Comparison of ENCODE assay signal across 26 cellular contexts in genomic region chr4:82893942-82894341, GRCh38. TPM values are rescaled to one million over a fixed set of nuclear protein-coding genes. Genes with fewer than 3 reads are reported as not detected.
DNase-seq lines count a peak whose midpoint lies in the region; ATAC-seq and TF ChIP-seq lines count a peak whose summit lies in the region.
"Had no signal": no experiment of that assay in that cellular context is flagged by ENCODE, and none has a peak within 500 bp of the region (broad histone marks: within the 10 kb centered on the region; RNA-seq: fewer than 3 reads in every experiment).

No MANE protein-coding gene starts in this region.

- no peak overlapping the region for H3K4me3 ChIP-seq in fibroblast of villous mesenchyme (ENCODE audit: low read depth, low read length)
- no peak overlapping the region for H3K4me3 ChIP-seq in CD8-positive, alpha-beta memory T cell (ENCODE audit: low read length)
- H3K4me3 ChIP-seq in CD8-positive, alpha-beta T cell (ENCODE audit: low read depth, low read length) = no peak overlapping the region
- H3K4me3 ChIP-seq: BLaER1, body of pancreas, HAP-1 had no signal

- H3K27me3 ChIP-seq in CD8-positive, alpha-beta memory T cell (ENCODE audit: insufficient read depth, low read length, poor library complexity, severe bottlenecking) = no peaks in the 10 kb centered on the region
- no peaks in the 10 kb centered on the region for H3K27me3 ChIP-seq in CD8-positive, alpha-beta T cell (ENCODE audit: insufficient read depth, low read length)
- H3K27me3 ChIP-seq: BLaER1, body of pancreas had no signal

- H3K9me3 ChIP-seq in CD8-positive, alpha-beta memory T cell (ENCODE audit: low read length) = no peaks in the 10 kb centered on the region
- no peaks in the 10 kb centered on the region for H3K9me3 ChIP-seq in CD8-positive, alpha-beta T cell (ENCODE audit: low read length)
- H3K9me3 ChIP-seq: BLaER1, body of pancreas, HAP-1, SK-N-SH had no signal

- no peak for DNase-seq in activated naive CD8-positive, alpha-beta T cell treated with anti-CD3 and anti-CD28 coated beads for 36 hours
- DNase-seq in amniotic epithelial cell (ENCODE audit: low read depth) (peak; percentile 77), fibroblast of villous mesenchyme (ENCODE audit: low read depth) (peak; percentile 71), type B pancreatic cell (ENCODE audit: extremely low spot score, unreplicated experiment) (no peak), 8988T (no peak)
- no peak for DNase-seq in CD8-positive, alpha-beta memory T cell
- DNase-seq in CD8-positive, alpha-beta T cell = no peak
- DNase-seq: ACHN; activated CD4-positive, alpha-beta T cell treated with anti-CD3 and anti-CD28 coated beads, Interleukin-2, amount 50 U/mL, for 1 hour; activated naive CD8-positive, alpha-beta T cell treated with anti-CD3 and anti-CD28 coated beads, Interleukin-2, amount 50 U/mL, for 24 hours; body of pancreas; Calu3; kidney glomerular epithelial cell; mammary epithelial cell; NCI-H2081; NCI-H446; NCI-H82; nucleus accumbens; RPMI8226; SK-N-SH had no signal

- CTCF ChIA-PET in CD8-positive, alpha-beta memory T cell (lab: Charles Lee) = no interaction called here
- CTCF ChIA-PET in CD8-positive, alpha-beta T cell (lab: Charles Lee) = no interaction called here

- peaks cover 35% of the 10 kb centered on the region for H3K4me1 ChIP-seq in CD8-positive, alpha-beta memory T cell (ENCODE audit: insufficient read depth, low read length)
- peaks cover 31% of the 10 kb centered on the region for H3K4me1 ChIP-seq in CD8-positive, alpha-beta T cell (ENCODE audit: insufficient read depth, low read length)

- H3K36me3 ChIP-seq in CD8-positive, alpha-beta memory T cell (ENCODE audit: insufficient read depth, low read length) = peaks cover 6% of the 10 kb centered on the region
- H3K36me3 ChIP-seq in CD8-positive, alpha-beta T cell (ENCODE audit: insufficient read depth, low read length) = peaks cover 8% of the 10 kb centered on the region

- H3K27me3 Mint-ChIP-seq in activated naive CD8-positive, alpha-beta T cell = no peaks in the 10 kb centered on the region
- no peaks in the 10 kb centered on the region for H3K27me3 Mint-ChIP-seq in activated naive CD8-positive, alpha-beta T cell treated with anti-CD3 and anti-CD28 coated beads for 36 hours
- H3K27me3 Mint-ChIP-seq in type B pancreatic cell = no peaks in the 10 kb centered on the region
- H3K27me3 Mint-ChIP-seq in CD8-positive, alpha-beta memory T cell = no peaks in the 10 kb centered on the region
- H3K27me3 Mint-ChIP-seq in CD8-positive, alpha-beta T cell (ENCODE audit: low read depth) = no peaks in the 10 kb centered on the region
- H3K27me3 Mint-ChIP-seq: activated naive CD8-positive, alpha-beta T cell treated with anti-CD3 and anti-CD28 coated beads, Interleukin-2, amount 50 U/mL, for 24 hours; activated T-helper 17 cell treated with anti-CD3 and anti-CD28 coated beads, Interleukin-2, amount 50 U/mL, for 72 hours; stimulated activated memory B cell treated with anti-CD40 and anti-IgM and Interleukin-4, amounts not matched to agents 10 μg/mL and 1 μg/mL and 100 μg/mL, for 72 hours had no signal

- H3K27ac ChIP-seq in CD8-positive, alpha-beta memory T cell (ENCODE audit: low read depth, low read length) = no peak overlapping the region
- no peak overlapping the region for H3K27ac ChIP-seq in CD8-positive, alpha-beta T cell (ENCODE audit: low read depth, low read length)
- H3K27ac ChIP-seq: BLaER1, body of pancreas, VCaP had no signal

- peak overlapping the region; percentile 4 for H3K27ac Mint-ChIP-seq in activated naive CD8-positive, alpha-beta T cell
- H3K27ac Mint-ChIP-seq in activated naive CD8-positive, alpha-beta T cell treated with anti-CD3 and anti-CD28 coated beads for 36 hours = no peak overlapping the region
- peak overlapping the region; percentile 13 for H3K27ac Mint-ChIP-seq in type B pancreatic cell
- H3K27ac Mint-ChIP-seq in CD8-positive, alpha-beta memory T cell = peak overlapping the region in 2 of 8 donors; percentile 36 to 90
- no peak overlapping the region for H3K27ac Mint-ChIP-seq in CD8-positive, alpha-beta T cell
- H3K27ac Mint-ChIP-seq: activated T-helper 17 cell treated with anti-CD3 and anti-CD28 coated beads, Interleukin-2, amount 50 U/mL, for 72 hours; stimulated activated memory B cell treated with anti-CD40 and anti-IgM and Interleukin-4, amounts not matched to agents 10 μg/mL and 1 μg/mL and 100 μg/mL, for 72 hours had no signal

- no peak for TF ChIP-seq CTCF in fibroblast of villous mesenchyme (IDR thresholded peaks at IDR 0.05; ENCODE audit: insufficient read depth, low read depth, low read length)
- no peak for TF ChIP-seq CTCF in type B pancreatic cell (conservative IDR thresholded peaks at IDR 0.05)
- no peak for TF ChIP-seq CTCF in CD8-positive, alpha-beta T cell (IDR thresholded peaks at IDR 0.05)

- ATAC-seq in CD8-positive, alpha-beta T cell = no peak
- ATAC-seq: activated naive CD8-positive, alpha-beta T cell treated with anti-CD3 and anti-CD28 coated beads, Interleukin-2, amount 50 U/mL, for 24 hours; activated T-helper 17 cell treated with anti-CD3 and anti-CD28 coated beads, Interleukin-2, amount 50 U/mL, for 72 hours; body of pancreas; stimulated activated memory B cell treated with anti-CD40 and anti-IgM and Interleukin-4, amounts not matched to agents 10 μg/mL and 1 μg/mL and 100 μg/mL, for 72 hours had no signal

- H3K4me3 Mint-ChIP-seq in activated naive CD8-positive, alpha-beta T cell = no peak overlapping the region
- H3K4me3 Mint-ChIP-seq in activated naive CD8-positive, alpha-beta T cell treated with anti-CD3 and anti-CD28 coated beads for 36 hours = no peak overlapping the region
- H3K4me3 Mint-ChIP-seq in type B pancreatic cell = peak overlapping the region; percentile 31
- peak overlapping the region in 1 of 7 donors; percentile 73 for H3K4me3 Mint-ChIP-seq in CD8-positive, alpha-beta memory T cell
- no peak overlapping the region for H3K4me3 Mint-ChIP-seq in CD8-positive, alpha-beta T cell
- H3K4me3 Mint-ChIP-seq: activated naive CD8-positive, alpha-beta T cell treated with anti-CD3 and anti-CD28 coated beads, Interleukin-2, amount 50 U/mL, for 24 hours; activated T-helper 17 cell treated with anti-CD3 and anti-CD28 coated beads, Interleukin-2, amount 50 U/mL, for 72 hours; stimulated activated memory B cell treated with anti-CD40 and anti-IgM and Interleukin-4, amounts not matched to agents 10 μg/mL and 1 μg/mL and 100 μg/mL, for 72 hours had no signal

- POLR2A ChIA-PET in CD8-positive, alpha-beta memory T cell (lab: Charles Lee) = no interaction called here
- POLR2A ChIA-PET in CD8-positive, alpha-beta T cell (lab: Charles Lee) = no interaction called here

- H3K9me3 Mint-ChIP-seq in activated naive CD8-positive, alpha-beta T cell (ENCODE audit: low read depth) = no peaks in the 10 kb centered on the region
- H3K9me3 Mint-ChIP-seq in activated naive CD8-positive, alpha-beta T cell treated with anti-CD3 and anti-CD28 coated beads for 36 hours = no peaks in the 10 kb centered on the region
- H3K9me3 Mint-ChIP-seq in type B pancreatic cell = no peaks in the 10 kb centered on the region
- H3K9me3 Mint-ChIP-seq in CD8-positive, alpha-beta memory T cell = no peaks in the 10 kb centered on the region
- H3K9me3 Mint-ChIP-seq in CD8-positive, alpha-beta T cell = no peaks in the 10 kb centered on the region
- H3K9me3 Mint-ChIP-seq: activated naive CD8-positive, alpha-beta T cell treated with anti-CD3 and anti-CD28 coated beads, Interleukin-2, amount 50 U/mL, for 24 hours; activated T-helper 17 cell treated with anti-CD3 and anti-CD28 coated beads, Interleukin-2, amount 50 U/mL, for 72 hours; stimulated activated memory B cell treated with anti-CD40 and anti-IgM and Interleukin-4, amounts not matched to agents 10 μg/mL and 1 μg/mL and 100 μg/mL, for 72 hours had no signal

- peaks cover 10% of the 10 kb centered on the region for H3K36me3 Mint-ChIP-seq in activated naive CD8-positive, alpha-beta T cell
- peaks cover 25% of the 10 kb centered on the region for H3K36me3 Mint-ChIP-seq in activated naive CD8-positive, alpha-beta T cell treated with anti-CD3 and anti-CD28 coated beads for 36 hours
- peaks cover 23% of the 10 kb centered on the region for H3K36me3 Mint-ChIP-seq in type B pancreatic cell
- peaks cover 12 to 55% (median 14%) of the 10 kb centered on the region in 3 donors for H3K36me3 Mint-ChIP-seq in CD8-positive, alpha-beta memory T cell
- H3K36me3 Mint-ChIP-seq in CD8-positive, alpha-beta T cell = peaks cover 45% of the 10 kb centered on the region

- H3K4me1 Mint-ChIP-seq in activated naive CD8-positive, alpha-beta T cell (ENCODE audit: low read depth) = peaks cover 51% of the 10 kb centered on the region
- peaks cover 48% of the 10 kb centered on the region for H3K4me1 Mint-ChIP-seq in activated naive CD8-positive, alpha-beta T cell treated with anti-CD3 and anti-CD28 coated beads for 36 hours
- H3K4me1 Mint-ChIP-seq in type B pancreatic cell (ENCODE audit: unreplicated experiment) = peaks cover 20% of the 10 kb centered on the region
- peaks cover 30 to 49% (median 41%) of the 10 kb centered on the region in 3 donors for H3K4me1 Mint-ChIP-seq in CD8-positive, alpha-beta memory T cell
- peaks cover 38% of the 10 kb centered on the region for H3K4me1 Mint-ChIP-seq in CD8-positive, alpha-beta T cell (ENCODE audit: low read depth)

- intact Hi-C loops in CD8-positive, alpha-beta T cell (cut with DNase I, micrococcal nuclease) = loop anchor here (5.0 to 10.0 kb wide), 4 partner anchors 462 to 609 kb away; partner anchors contain the start of genes ABRAXAS1 (in 2 of the 2), ENOPH1 (in 1 of the 2), HNRNPD (in 1 of the 2) and HNRNPDL (in 1 of the 2)

RNA-seq across cellular contexts. Expression of gene SEC31A, which starts 3.0 kb away (rescaled TPM):
- 10 to 100 TPM; 78.8 to 88.3 TPM for total RNA-seq in activated naive CD8-positive, alpha-beta T cell treated with anti-CD3 and anti-CD28 coated beads for 36 hours
- total RNA-seq in fibroblast of villous mesenchyme (381 and 523 TPM in 2 replicates), type B pancreatic cell (ENCODE audit: low replicate concordance) (233 and 295 TPM in 2 replicates)
- total RNA-seq in CD8-positive, alpha-beta memory T cell = 100 to 1,000 TPM in 1 of 2 experiments, 10 to 100 TPM in 1; 87.3 to 100 TPM
- polyA plus RNA-seq in CD8-positive, alpha-beta memory T cell = 129 TPM
- 100 to 1,000 TPM; 115 to 117 TPM for total RNA-seq in CD8-positive, alpha-beta T cell

RNA-seq across cellular contexts. Expression of gene THAP9, which starts 6.6 kb away (rescaled TPM):
- 1 to 10 TPM; 3.8 to 4.9 TPM for total RNA-seq in activated naive CD8-positive, alpha-beta T cell treated with anti-CD3 and anti-CD28 coated beads for 36 hours
- total RNA-seq in fibroblast of villous mesenchyme (2.3 and 3.9 TPM in 2 replicates), type B pancreatic cell (ENCODE audit: low replicate concordance) (5.3 and 8.4 TPM in 2 replicates)
- total RNA-seq in CD8-positive, alpha-beta memory T cell = 1 to 10 TPM; 1.6 to 2.3 TPM
- polyA plus RNA-seq in CD8-positive, alpha-beta memory T cell = 2.0 TPM
- 1 to 10 TPM; 5.2 to 7.3 TPM for total RNA-seq in CD8-positive, alpha-beta T cell

Comparison
In these comparisons a context has a peak if more than half of its experiments do, and no peak if none do; other contexts are left out.
1. H3K27ac Mint-ChIP-seq: peak in activated naive CD8-positive, alpha-beta T cell (single experiment) and type B pancreatic cell (single experiment); none in activated naive CD8-positive, alpha-beta T cell treated with anti-CD3 and anti-CD28 coated beads for 36 hours (single experiment) and CD8-positive, alpha-beta T cell (single experiment).
2. DNase-seq: peak in amniotic epithelial cell (single experiment) and fibroblast of villous mesenchyme (single experiment); none in activated naive CD8-positive, alpha-beta T cell treated with anti-CD3 and anti-CD28 coated beads for 36 hours (single experiment), type B pancreatic cell (single experiment), CD8-positive, alpha-beta memory T cell (0 of 5), 8988T (single experiment) and CD8-positive, alpha-beta T cell (0 of 7).